Comparison of ENCODE assay signal across 1 cellular context in the genomic region with DNA sequence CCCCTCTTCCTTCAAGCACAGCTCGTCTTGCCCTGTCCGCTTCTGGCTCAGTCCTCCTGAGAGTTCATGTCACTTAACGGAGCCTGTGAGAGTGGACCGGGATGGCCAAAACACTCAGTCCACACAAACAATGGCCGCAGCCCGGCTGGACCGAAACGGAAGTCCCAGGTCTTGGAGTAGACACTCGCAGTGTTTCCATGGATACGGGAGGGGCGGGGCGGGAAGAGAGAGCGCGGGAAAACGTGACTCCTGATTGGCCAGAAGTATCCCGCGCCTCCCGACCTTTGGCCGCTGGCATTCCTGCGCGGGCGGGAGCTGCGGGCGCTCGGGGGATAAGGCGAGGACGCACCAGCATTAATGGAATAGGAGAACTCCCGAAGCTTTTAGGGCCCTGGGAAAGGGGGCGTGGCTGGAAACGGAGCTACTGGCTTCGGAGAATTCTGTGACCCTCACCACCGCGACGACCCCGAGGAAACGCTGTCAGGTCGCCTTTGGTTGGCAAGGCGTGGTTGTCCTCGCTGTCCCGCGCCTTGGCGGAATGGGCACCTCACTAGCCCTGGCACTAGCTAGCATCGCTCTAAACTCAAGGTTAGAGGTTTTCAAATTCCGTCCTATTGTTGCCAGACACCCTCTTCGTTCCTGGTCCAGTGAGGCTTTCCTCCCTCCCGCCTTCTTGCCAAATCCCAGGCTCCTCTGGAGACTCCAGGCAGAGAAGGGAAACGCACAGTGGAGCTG.
A peak's percentile ranks its signal among the peaks of the same experiment; 100 is the strongest.
TF ChIP-seq lines count a peak whose summit lies in the region.

A gene with protein sequence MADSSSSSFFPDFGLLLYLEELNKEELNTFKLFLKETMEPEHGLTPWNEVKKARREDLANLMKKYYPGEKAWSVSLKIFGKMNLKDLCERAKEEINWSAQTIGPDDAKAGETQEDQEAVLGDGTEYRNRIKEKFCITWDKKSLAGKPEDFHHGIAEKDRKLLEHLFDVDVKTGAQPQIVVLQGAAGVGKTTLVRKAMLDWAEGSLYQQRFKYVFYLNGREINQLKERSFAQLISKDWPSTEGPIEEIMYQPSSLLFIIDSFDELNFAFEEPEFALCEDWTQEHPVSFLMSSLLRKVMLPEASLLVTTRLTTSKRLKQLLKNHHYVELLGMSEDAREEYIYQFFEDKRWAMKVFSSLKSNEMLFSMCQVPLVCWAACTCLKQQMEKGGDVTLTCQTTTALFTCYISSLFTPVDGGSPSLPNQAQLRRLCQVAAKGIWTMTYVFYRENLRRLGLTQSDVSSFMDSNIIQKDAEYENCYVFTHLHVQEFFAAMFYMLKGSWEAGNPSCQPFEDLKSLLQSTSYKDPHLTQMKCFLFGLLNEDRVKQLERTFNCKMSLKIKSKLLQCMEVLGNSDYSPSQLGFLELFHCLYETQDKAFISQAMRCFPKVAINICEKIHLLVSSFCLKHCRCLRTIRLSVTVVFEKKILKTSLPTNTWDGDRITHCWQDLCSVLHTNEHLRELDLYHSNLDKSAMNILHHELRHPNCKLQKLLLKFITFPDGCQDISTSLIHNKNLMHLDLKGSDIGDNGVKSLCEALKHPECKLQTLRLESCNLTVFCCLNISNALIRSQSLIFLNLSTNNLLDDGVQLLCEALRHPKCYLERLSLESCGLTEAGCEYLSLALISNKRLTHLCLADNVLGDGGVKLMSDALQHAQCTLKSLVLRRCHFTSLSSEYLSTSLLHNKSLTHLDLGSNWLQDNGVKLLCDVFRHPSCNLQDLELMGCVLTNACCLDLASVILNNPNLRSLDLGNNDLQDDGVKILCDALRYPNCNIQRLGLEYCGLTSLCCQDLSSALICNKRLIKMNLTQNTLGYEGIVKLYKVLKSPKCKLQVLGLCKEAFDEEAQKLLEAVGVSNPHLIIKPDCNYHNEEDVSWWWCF (plus strand): TSS at position 297 of the 735 bp plus-strand sequence. CDS start 18,108 bp downstream, outside the sequence.
A gene (minus strand): TSS at position 164 of the 735 bp plus-strand sequence. CDS start 17,511 bp downstream, outside the sequence.

TF ChIP-seq in HepG2, 621 proteins besides CTCF, POLR2A, EP300 and RAD21 (continued from another document and continues in another):
- TF ChIP-seq, protein P1, sequence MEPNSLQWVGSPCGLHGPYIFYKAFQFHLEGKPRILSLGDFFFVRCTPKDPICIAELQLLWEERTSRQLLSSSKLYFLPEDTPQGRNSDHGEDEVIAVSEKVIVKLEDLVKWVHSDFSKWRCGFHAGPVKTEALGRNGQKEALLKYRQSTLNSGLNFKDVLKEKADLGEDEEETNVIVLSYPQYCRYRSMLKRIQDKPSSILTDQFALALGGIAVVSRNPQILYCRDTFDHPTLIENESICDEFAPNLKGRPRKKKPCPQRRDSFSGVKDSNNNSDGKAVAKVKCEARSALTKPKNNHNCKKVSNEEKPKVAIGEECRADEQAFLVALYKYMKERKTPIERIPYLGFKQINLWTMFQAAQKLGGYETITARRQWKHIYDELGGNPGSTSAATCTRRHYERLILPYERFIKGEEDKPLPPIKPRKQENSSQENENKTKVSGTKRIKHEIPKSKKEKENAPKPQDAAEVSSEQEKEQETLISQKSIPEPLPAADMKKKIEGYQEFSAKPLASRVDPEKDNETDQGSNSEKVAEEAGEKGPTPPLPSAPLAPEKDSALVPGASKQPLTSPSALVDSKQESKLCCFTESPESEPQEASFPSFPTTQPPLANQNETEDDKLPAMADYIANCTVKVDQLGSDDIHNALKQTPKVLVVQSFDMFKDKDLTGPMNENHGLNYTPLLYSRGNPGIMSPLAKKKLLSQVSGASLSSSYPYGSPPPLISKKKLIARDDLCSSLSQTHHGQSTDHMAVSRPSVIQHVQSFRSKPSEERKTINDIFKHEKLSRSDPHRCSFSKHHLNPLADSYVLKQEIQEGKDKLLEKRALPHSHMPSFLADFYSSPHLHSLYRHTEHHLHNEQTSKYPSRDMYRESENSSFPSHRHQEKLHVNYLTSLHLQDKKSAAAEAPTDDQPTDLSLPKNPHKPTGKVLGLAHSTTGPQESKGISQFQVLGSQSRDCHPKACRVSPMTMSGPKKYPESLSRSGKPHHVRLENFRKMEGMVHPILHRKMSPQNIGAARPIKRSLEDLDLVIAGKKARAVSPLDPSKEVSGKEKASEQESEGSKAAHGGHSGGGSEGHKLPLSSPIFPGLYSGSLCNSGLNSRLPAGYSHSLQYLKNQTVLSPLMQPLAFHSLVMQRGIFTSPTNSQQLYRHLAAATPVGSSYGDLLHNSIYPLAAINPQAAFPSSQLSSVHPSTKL (CRISPR knock-in tag; IDR thresholded peaks at IDR 0.05), result peak; percentile 41; the same call in 1 of the 2 replicates
- TF ChIP-seq ZNF496 (CRISPR knock-in tag; IDR thresholded peaks at IDR 0.05; ENCODE audit: insufficient replicate concordance) (no peak), HDAC2 (CRISPR knock-in tag; IDR thresholded peaks at IDR 0.05) (no peak), SAFB2 (CRISPR knock-in tag; IDR thresholded peaks at IDR 0.05; ENCODE audit: borderline replicate concordance, low read depth) (no peak), PITX1 (CRISPR knock-in tag; IDR thresholded peaks at IDR 0.05) (no peak), ZFP36L2 (CRISPR knock-in tag; IDR thresholded peaks at IDR 0.05) (no peak), THYN1 (CRISPR knock-in tag; IDR thresholded peaks at IDR 0.05; ENCODE audit: borderline replicate concordance, low read depth) (no peak), TRIM24 (CRISPR knock-in tag; IDR thresholded peaks at IDR 0.05) (no peak), HNRNPUL1 (IDR thresholded peaks at IDR 0.05; ENCODE audit: low read depth, low read length) (no peak), TBX2 (CRISPR knock-in tag; IDR thresholded peaks at IDR 0.05; ENCODE audit: borderline replicate concordance) (peak; percentile 38; the same call in 1 of the 2 replicates), ZBTB7B (CRISPR knock-in tag; IDR thresholded peaks at IDR 0.05) (no peak), ZFX (CRISPR knock-in tag; IDR thresholded peaks at IDR 0.05; ENCODE audit: low read depth) (no peak), ZNF670 (CRISPR knock-in tag; IDR thresholded peaks at IDR 0.05; ENCODE audit: borderline replicate concordance) (peak; percentile 72), ZNF317 (CRISPR knock-in tag; IDR thresholded peaks at IDR 0.05) (no peak), AHR (CRISPR knock-in tag; IDR thresholded peaks at IDR 0.05) (no peak), FOXK1 (CRISPR knock-in tag; IDR thresholded peaks at IDR 0.05; ENCODE audit: borderline replicate concordance, low read depth) (peak; percentile 13; the same call in 1 of the 2 replicates), AKAP8 (CRISPR knock-in tag; IDR thresholded peaks at IDR 0.05) (no peak), JARID2 (CRISPR knock-in tag; IDR thresholded peaks at IDR 0.05; ENCODE audit: insufficient replicate concordance) (no peak), ZBTB3 (CRISPR knock-in tag; IDR thresholded peaks at IDR 0.05; ENCODE audit: borderline replicate concordance, low read depth) (no peak), TARDBP (CRISPR knock-in tag; IDR thresholded peaks at IDR 0.05) (no peak), ZNF20 (CRISPR knock-in tag; IDR thresholded peaks at IDR 0.05) (no peak), ZNF329 (CRISPR knock-in tag; IDR thresholded peaks at IDR 0.05; ENCODE audit: low read depth) (no peak), SNAI1 (CRISPR knock-in tag; IDR thresholded peaks at IDR 0.05; ENCODE audit: borderline replicate concordance) (no peak), LCORL (IDR thresholded peaks at IDR 0.05) (no peak), LCORL (CRISPR knock-in tag; IDR thresholded peaks at IDR 0.05) (no peak), POLR2AphosphoS5 (IDR thresholded peaks at IDR 0.05; ENCODE audit: low read depth, low read length) (peak; percentile 54; the same call in 1 of the 2 replicates)
- TF ChIP-seq, protein P2, sequence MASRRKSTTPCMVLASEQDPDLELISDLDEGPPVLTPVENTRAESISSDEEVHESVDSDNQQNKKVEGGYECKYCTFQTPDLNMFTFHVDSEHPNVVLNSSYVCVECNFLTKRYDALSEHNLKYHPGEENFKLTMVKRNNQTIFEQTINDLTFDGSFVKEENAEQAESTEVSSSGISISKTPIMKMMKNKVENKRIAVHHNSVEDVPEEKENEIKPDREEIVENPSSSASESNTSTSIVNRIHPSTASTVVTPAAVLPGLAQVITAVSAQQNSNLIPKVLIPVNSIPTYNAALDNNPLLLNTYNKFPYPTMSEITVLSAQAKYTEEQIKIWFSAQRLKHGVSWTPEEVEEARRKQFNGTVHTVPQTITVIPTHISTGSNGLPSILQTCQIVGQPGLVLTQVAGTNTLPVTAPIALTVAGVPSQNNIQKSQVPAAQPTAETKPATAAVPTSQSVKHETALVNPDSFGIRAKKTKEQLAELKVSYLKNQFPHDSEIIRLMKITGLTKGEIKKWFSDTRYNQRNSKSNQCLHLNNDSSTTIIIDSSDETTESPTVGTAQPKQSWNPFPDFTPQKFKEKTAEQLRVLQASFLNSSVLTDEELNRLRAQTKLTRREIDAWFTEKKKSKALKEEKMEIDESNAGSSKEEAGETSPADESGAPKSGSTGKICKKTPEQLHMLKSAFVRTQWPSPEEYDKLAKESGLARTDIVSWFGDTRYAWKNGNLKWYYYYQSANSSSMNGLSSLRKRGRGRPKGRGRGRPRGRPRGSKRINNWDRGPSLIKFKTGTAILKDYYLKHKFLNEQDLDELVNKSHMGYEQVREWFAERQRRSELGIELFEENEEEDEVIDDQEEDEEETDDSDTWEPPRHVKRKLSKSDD (CRISPR knock-in tag; IDR thresholded peaks at IDR 0.05; ENCODE audit: low read depth), result no peak
- TF ChIP-seq, protein P3, sequence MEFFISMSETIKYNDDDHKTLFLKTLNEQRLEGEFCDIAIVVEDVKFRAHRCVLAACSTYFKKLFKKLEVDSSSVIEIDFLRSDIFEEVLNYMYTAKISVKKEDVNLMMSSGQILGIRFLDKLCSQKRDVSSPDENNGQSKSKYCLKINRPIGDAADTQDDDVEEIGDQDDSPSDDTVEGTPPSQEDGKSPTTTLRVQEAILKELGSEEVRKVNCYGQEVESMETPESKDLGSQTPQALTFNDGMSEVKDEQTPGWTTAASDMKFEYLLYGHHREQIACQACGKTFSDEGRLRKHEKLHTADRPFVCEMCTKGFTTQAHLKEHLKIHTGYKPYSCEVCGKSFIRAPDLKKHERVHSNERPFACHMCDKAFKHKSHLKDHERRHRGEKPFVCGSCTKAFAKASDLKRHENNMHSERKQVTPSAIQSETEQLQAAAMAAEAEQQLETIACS (CRISPR knock-in tag; IDR thresholded peaks at IDR 0.05), result no peak
- TF ChIP-seq, protein P4, sequence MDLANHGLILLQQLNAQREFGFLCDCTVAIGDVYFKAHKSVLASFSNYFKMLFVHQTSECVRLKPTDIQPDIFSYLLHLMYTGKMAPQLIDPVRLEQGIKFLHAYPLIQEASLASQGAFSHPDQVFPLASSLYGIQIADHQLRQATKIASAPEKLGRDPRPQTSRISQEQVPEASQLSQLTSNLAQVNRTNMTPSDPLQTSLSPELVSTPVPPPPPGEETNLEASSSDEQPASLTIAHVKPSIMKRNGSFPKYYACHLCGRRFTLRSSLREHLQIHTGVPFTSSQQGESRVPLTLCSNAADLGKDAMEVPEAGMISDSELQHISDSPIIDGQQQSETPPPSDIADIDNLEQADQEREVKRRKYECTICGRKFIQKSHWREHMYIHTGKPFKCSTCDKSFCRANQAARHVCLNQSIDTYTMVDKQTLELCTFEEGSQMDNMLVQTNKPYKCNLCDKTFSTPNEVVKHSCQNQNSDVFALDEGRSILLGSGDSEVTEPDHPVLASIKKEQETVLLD (CRISPR knock-in tag; IDR thresholded peaks at IDR 0.05; ENCODE audit: low read depth), result no peak
- TF ChIP-seq, protein P5, sequence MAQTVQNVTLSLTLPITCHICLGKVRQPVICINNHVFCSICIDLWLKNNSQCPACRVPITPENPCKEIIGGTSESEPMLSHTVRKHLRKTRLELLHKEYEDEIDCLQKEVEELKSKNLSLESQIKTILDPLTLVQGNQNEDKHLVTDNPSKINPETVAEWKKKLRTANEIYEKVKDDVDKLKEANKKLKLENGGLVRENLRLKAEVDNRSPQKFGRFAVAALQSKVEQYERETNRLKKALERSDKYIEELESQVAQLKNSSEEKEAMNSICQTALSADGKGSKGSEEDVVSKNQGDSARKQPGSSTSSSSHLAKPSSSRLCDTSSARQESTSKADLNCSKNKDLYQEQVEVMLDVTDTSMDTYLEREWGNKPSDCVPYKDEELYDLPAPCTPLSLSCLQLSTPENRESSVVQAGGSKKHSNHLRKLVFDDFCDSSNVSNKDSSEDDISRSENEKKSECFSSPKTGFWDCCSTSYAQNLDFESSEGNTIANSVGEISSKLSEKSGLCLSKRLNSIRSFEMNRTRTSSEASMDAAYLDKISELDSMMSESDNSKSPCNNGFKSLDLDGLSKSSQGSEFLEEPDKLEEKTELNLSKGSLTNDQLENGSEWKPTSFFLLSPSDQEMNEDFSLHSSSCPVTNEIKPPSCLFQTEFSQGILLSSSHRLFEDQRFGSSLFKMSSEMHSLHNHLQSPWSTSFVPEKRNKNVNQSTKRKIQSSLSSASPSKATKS (CRISPR knock-in tag; IDR thresholded peaks at IDR 0.05), result no peak
- TF ChIP-seq, protein P6, sequence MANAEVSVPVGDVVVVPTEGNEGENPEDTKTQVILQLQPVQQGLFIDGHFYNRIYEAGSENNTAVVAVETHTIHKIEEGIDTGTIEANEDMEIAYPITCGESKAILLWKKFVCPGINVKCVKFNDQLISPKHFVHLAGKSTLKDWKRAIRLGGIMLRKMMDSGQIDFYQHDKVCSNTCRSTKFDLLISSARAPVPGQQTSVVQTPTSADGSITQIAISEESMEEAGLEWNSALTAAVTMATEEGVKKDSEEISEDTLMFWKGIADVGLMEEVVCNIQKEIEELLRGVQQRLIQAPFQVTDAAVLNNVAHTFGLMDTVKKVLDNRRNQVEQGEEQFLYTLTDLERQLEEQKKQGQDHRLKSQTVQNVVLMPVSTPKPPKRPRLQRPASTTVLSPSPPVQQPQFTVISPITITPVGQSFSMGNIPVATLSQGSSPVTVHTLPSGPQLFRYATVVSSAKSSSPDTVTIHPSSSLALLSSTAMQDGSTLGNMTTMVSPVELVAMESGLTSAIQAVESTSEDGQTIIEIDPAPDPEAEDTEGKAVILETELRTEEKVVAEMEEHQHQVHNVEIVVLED (CRISPR knock-in tag; IDR thresholded peaks at IDR 0.05; ENCODE audit: borderline replicate concordance), result peak; percentile 91
- TF ChIP-seq, protein P7, sequence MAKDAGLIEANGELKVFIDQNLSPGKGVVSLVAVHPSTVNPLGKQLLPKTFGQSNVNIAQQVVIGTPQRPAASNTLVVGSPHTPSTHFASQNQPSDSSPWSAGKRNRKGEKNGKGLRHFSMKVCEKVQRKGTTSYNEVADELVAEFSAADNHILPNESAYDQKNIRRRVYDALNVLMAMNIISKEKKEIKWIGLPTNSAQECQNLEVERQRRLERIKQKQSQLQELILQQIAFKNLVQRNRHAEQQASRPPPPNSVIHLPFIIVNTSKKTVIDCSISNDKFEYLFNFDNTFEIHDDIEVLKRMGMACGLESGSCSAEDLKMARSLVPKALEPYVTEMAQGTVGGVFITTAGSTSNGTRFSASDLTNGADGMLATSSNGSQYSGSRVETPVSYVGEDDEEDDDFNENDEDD (CRISPR knock-in tag; IDR thresholded peaks at IDR 0.05; ENCODE audit: borderline replicate concordance), result peak; percentile 98
- TF ChIP-seq, protein P8, sequence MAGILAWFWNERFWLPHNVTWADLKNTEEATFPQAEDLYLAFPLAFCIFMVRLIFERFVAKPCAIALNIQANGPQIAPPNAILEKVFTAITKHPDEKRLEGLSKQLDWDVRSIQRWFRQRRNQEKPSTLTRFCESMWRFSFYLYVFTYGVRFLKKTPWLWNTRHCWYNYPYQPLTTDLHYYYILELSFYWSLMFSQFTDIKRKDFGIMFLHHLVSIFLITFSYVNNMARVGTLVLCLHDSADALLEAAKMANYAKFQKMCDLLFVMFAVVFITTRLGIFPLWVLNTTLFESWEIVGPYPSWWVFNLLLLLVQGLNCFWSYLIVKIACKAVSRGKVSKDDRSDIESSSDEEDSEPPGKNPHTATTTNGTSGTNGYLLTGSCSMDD (CRISPR knock-in tag; IDR thresholded peaks at IDR 0.05), result no peak
